Comparison of ENCODE assay signal across 8 cellular contexts in genomic region chr1:27342778-27343638, GRCh38. TPM values are rescaled to one million over a fixed set of nuclear protein-coding genes. Genes with fewer than 3 reads are reported as not detected.
DNase-seq lines count a peak whose midpoint lies in the region; ATAC-seq, FAIRE-seq and TF ChIP-seq lines count a peak whose summit lies in the region.

No MANE protein-coding gene starts in this region.

- peak overlapping the region; percentile 97 for H3K4me2 ChIP-seq in keratinocyte (ENCODE audit: control insufficient read depth, extremely low read depth, insufficient read depth, low read depth, low read length)

- peak overlapping the region; percentile 98 for H3K27ac ChIP-seq in RWPE1
- peak overlapping the region; percentile 87 for H3K27ac ChIP-seq in keratinocyte (ENCODE audit: control insufficient read depth, insufficient read depth, low read length)

- H3K27me3 ChIP-seq in keratinocyte (ENCODE audit: control insufficient read depth, extremely low read depth, insufficient read depth, low read length), result no peaks in the 10 kb centered on the region

- H3K9me3 ChIP-seq in keratinocyte (ENCODE audit: control insufficient read depth, low read depth, low read length), result no peaks in the 10 kb centered on the region

- peaks cover 4 to 9% of the 10 kb centered on the region in 2 experiments for H3K36me3 ChIP-seq in keratinocyte (ENCODE audit: control insufficient read depth in 2 of 2, extremely low read depth in 1 of 2, insufficient read depth in 2 of 2, low read length in 2 of 2)

- H3K27ac Mint-ChIP-seq in stimulated activated naive B cell treated with anti-CD40 and anti-IgM and Interleukin-4, amounts not matched to agents 10 μg/mL and 1 μg/mL and 100 μg/mL, for 72 hours, result peak overlapping the region; percentile 96

- H3K27me3 Mint-ChIP-seq in stimulated activated naive B cell treated with anti-CD40 and anti-IgM and Interleukin-4, amounts not matched to agents 10 μg/mL and 1 μg/mL and 100 μg/mL, for 72 hours, result no peaks in the 10 kb centered on the region

- H3K4me1 ChIP-seq in keratinocyte (ENCODE audit: control insufficient read depth, extremely low read depth, insufficient read depth, low read length), result peaks cover 35% of the 10 kb centered on the region

- FAIRE-seq in keratinocyte (lab: Jason Lieb, UNC), result peak; percentile 75

- H3K9me1 ChIP-seq in keratinocyte (ENCODE audit: control insufficient read depth, extremely low read depth, insufficient read depth, low read length), result no peaks in the 10 kb centered on the region

- no peaks in the 10 kb centered on the region for H3K9me3 Mint-ChIP-seq in stimulated activated naive B cell treated with anti-CD40 and anti-IgM and Interleukin-4, amounts not matched to agents 10 μg/mL and 1 μg/mL and 100 μg/mL, for 72 hours

- no peaks in the 10 kb centered on the region for H4K20me1 ChIP-seq in keratinocyte (ENCODE audit: control insufficient read depth, extremely low read depth, insufficient read depth, low read length)

- H3K4me3 Mint-ChIP-seq in stimulated activated naive B cell treated with anti-CD40 and anti-IgM and Interleukin-4, amounts not matched to agents 10 μg/mL and 1 μg/mL and 100 μg/mL, for 72 hours, result peak overlapping the region; percentile 86 to 89

- peaks cover 10% of the 10 kb centered on the region for H3K79me2 ChIP-seq in keratinocyte (ENCODE audit: control insufficient read depth, insufficient read depth, low read length)

- H3K4me1 Mint-ChIP-seq in stimulated activated naive B cell treated with anti-CD40 and anti-IgM and Interleukin-4, amounts not matched to agents 10 μg/mL and 1 μg/mL and 100 μg/mL, for 72 hours, result peaks cover 52 to 82% of the 10 kb centered on the region in 2 donors

- ATAC-seq in HG03108 (IDR thresholded peaks at IDR 0.05; ENCODE audit: unreplicated experiment), result peak; percentile 38
- ATAC-seq in stimulated activated naive B cell treated with anti-CD40 and anti-IgM and Interleukin-4, amounts not matched to agents 10 μg/mL and 1 μg/mL and 100 μg/mL, for 72 hours (replicated peaks), result peak; percentile 33 to 51
- no peak for ATAC-seq in HG02981 (IDR thresholded peaks at IDR 0.05; ENCODE audit: unreplicated experiment)
- ATAC-seq in HG03342 (IDR thresholded peaks at IDR 0.05; ENCODE audit: unreplicated experiment), result no peak

- POLR2A ChIA-PET in RWPE1 (lab: Yijun Ruan, JAX; ENCODE audit: low non-redundant PET), result interaction anchor here (0.6 to 1.4 kb wide), 7 partner anchors 8 to 301 kb away, joined by 3 to 11 read pairs (median 3); no protein-coding TSS in a partner anchor

- dilution Hi-C loops in keratinocyte (cut with MboI; ENCODE audit: extremely low pct_ligation_motif_present, low sequenced_read_pairs), result no loop called here

- peak overlapping the region; percentile 77 for H3K9ac ChIP-seq in keratinocyte (ENCODE audit: control insufficient read depth, extremely low read depth, insufficient read depth, low read length)

- CTCF ChIA-PET in RWPE1 (lab: Yijun Ruan, JAX), result interaction anchor here (0.7 to 1.6 kb wide), 6 partner anchors 10 to 246 kb away, joined by 3 to 9 read pairs (median 4); no protein-coding TSS in a partner anchor

- TF ChIP-seq CTCF in RWPE1 (conservative IDR thresholded peaks at IDR 0.05; ENCODE audit: low read depth) (no peak), keratinocyte (optimal IDR thresholded peaks at IDR 0.05 in 1 of 3, IDR thresholded peaks at IDR 0.05 in 1 of 3, conservative IDR thresholded peaks at IDR 0.05 in 1 of 3; ENCODE audit: extremely low read depth in 1 of 3, insufficient read depth in 2 of 3, low read length in 3 of 3) (peak in 1 of 3 experiments; percentile 3)

- H3K4me3 ChIP-seq in keratinocyte (ENCODE audit: control insufficient read depth in 2 of 3, extremely low read depth in 1 of 3, insufficient read depth in 2 of 3, low read depth in 1 of 3, low read length in 3 of 3), result peak overlapping the region; percentile 66 to 89 (median 77)

- peak overlapping the region; percentile 70 for H2AFZ ChIP-seq in keratinocyte (ENCODE audit: control insufficient read depth, low read length)

- peaks cover 20 to 31% of the 10 kb centered on the region in 2 donors for H3K36me3 Mint-ChIP-seq in stimulated activated naive B cell treated with anti-CD40 and anti-IgM and Interleukin-4, amounts not matched to agents 10 μg/mL and 1 μg/mL and 100 μg/mL, for 72 hours

- DNase-seq in CMK (ENCODE audit: low read depth) (peak; percentile 95), RWPE1 (ENCODE audit: low spot score) (peak; percentile 97), keratinocyte (ENCODE audit: low read depth, low spot score) (peak; percentile 90)
- peak; percentile 65 for DNase-seq in activated T-helper 9 cell treated with anti-CD3 and anti-CD28 coated beads, Interleukin-2, amount 50 U/mL, for 16 hours (ENCODE audit: low read depth)
- DNase-seq in stimulated activated naive B cell treated with anti-CD40 and anti-IgM and Interleukin-4, amounts not matched to agents 10 μg/mL and 1 μg/mL and 100 μg/mL, for 72 hours, result peak; percentile 55

RNA-seq across cellular contexts. Expression of gene SYTL1, which starts 1.2 kb away (rescaled TPM):
- 15.5 to 34.0 TPM (median 15.6 TPM) in 3 replicates for polyA plus RNA-seq in keratinocyte
- polyA plus RNA-seq in keratinocyte (2011; ENCODE audit: low read depth), result 29.4 TPM
- 5.3 and 15.1 TPM in 2 replicates for polyA plus RNA-seq in keratinocyte (2011; cell fraction: cytosol; rRNA removed)
- polyA plus RNA-seq in keratinocyte (2011; cell fraction: nucleus; rRNA removed), result 87.0 and 125 TPM in 2 replicates
- polyA plus RNA-seq in keratinocyte (2012; ENCODE audit: low replicate concordance), result 16.6 and 45.8 TPM in 2 replicates
- 6.7 to 17.0 TPM (median 14.7 TPM) in 3 replicates for polyA minus RNA-seq in keratinocyte
- polyA minus RNA-seq in keratinocyte (2011; cell fraction: cytosol; rRNA and poly(A)+ RNA removed), result 18.2 TPM
- 17.2 and 18.4 TPM in 2 replicates for polyA minus RNA-seq in keratinocyte (2011; cell fraction: nucleus; rRNA and poly(A)+ RNA removed)

RNA-seq across cellular contexts. Expression of gene TMEM222, which starts 21.0 kb away (rescaled TPM):
- 23.7 to 40.4 TPM (median 31.3 TPM) in 3 replicates for polyA plus RNA-seq in keratinocyte
- polyA plus RNA-seq in keratinocyte (2011; ENCODE audit: low read depth), result 13.3 TPM
- 26.2 and 37.3 TPM in 2 replicates for polyA plus RNA-seq in keratinocyte (2011; cell fraction: cytosol; rRNA removed)
- polyA plus RNA-seq in keratinocyte (2011; cell fraction: nucleus; rRNA removed), result 31.0 and 40.8 TPM in 2 replicates
- 26.1 and 38.1 TPM in 2 replicates for polyA plus RNA-seq in keratinocyte (2012; ENCODE audit: low replicate concordance)
- 37.5 to 70.7 TPM (median 37.8 TPM) in 3 replicates for polyA minus RNA-seq in keratinocyte
- 35.7 TPM for polyA minus RNA-seq in keratinocyte (2011; cell fraction: cytosol; rRNA and poly(A)+ RNA removed)
- 14.2 and 17.1 TPM in 2 replicates for polyA minus RNA-seq in keratinocyte (2011; cell fraction: nucleus; rRNA and poly(A)+ RNA removed)

RNA-seq across cellular contexts. Expression of gene MAP3K6, which starts 23.8 kb away (rescaled TPM):
- polyA plus RNA-seq in keratinocyte, result 13.4 to 19.3 TPM (median 16.7 TPM) in 3 replicates
- 38.7 TPM for polyA plus RNA-seq in keratinocyte (2011; ENCODE audit: low read depth)
- 6.8 and 10.8 TPM in 2 replicates for polyA plus RNA-seq in keratinocyte (2011; cell fraction: cytosol; rRNA removed)
- polyA plus RNA-seq in keratinocyte (2011; cell fraction: nucleus; rRNA removed), result 40.2 and 58.7 TPM in 2 replicates
- 33.3 and 36.1 TPM in 2 replicates for polyA plus RNA-seq in keratinocyte (2012; ENCODE audit: low replicate concordance)
- polyA minus RNA-seq in keratinocyte, result 18.5 to 49.4 TPM (median 19.1 TPM) in 3 replicates
- 18.6 TPM for polyA minus RNA-seq in keratinocyte (2011; cell fraction: cytosol; rRNA and poly(A)+ RNA removed)
- 24.6 and 25.2 TPM in 2 replicates for polyA minus RNA-seq in keratinocyte (2011; cell fraction: nucleus; rRNA and poly(A)+ RNA removed)

RNA-seq across cellular contexts. Expression of gene FCN3, which starts 31.6 kb away (rescaled TPM):
- polyA plus RNA-seq in keratinocyte, result 0.08 TPM in 1 of 3 replicates, not detected in the others
- polyA plus RNA-seq in keratinocyte (2011; ENCODE audit: low read depth), result not detected
- polyA plus RNA-seq in keratinocyte (2011; cell fraction: cytosol; rRNA removed), result not detected in 2 replicates
- 0.20 and 0.31 TPM in 2 replicates for polyA plus RNA-seq in keratinocyte (2011; cell fraction: nucleus; rRNA removed)
- polyA plus RNA-seq in keratinocyte (2012; ENCODE audit: low replicate concordance), result 0.39 TPM in 1 of 2 replicates, not detected in the other
- polyA minus RNA-seq in keratinocyte, result 0.22 TPM in 1 of 3 replicates, not detected in the others
- not detected for polyA minus RNA-seq in keratinocyte (2011; cell fraction: cytosol; rRNA and poly(A)+ RNA removed)
- not detected in 2 replicates for polyA minus RNA-seq in keratinocyte (2011; cell fraction: nucleus; rRNA and poly(A)+ RNA removed)

RNA-seq across cellular contexts. Expression of gene CD164L2, which starts 40.1 kb away (rescaled TPM):
- polyA plus RNA-seq in keratinocyte, result 2.6 to 5.9 TPM (median 2.7 TPM) in 3 replicates
- 1.1 TPM for polyA plus RNA-seq in keratinocyte (2011; ENCODE audit: low read depth)
- polyA plus RNA-seq in keratinocyte (2011; cell fraction: cytosol; rRNA removed), result 0.95 and 2.5 TPM in 2 replicates
- polyA plus RNA-seq in keratinocyte (2011; cell fraction: nucleus; rRNA removed), result 6.5 and 8.5 TPM in 2 replicates
- 3.7 and 6.7 TPM in 2 replicates for polyA plus RNA-seq in keratinocyte (2012; ENCODE audit: low replicate concordance)
- 1.4 to 4.5 TPM (median 1.7 TPM) in 3 replicates for polyA minus RNA-seq in keratinocyte
- polyA minus RNA-seq in keratinocyte (2011; cell fraction: cytosol; rRNA and poly(A)+ RNA removed), result not detected
- polyA minus RNA-seq in keratinocyte (2011; cell fraction: nucleus; rRNA and poly(A)+ RNA removed), result 0.39 and 1.3 TPM in 2 replicates

Comparison
In these comparisons a context has a peak if more than half of its experiments do, and no peak if none do; other contexts are left out.
1. ATAC-seq: peak in HG03108 (single experiment) and stimulated activated naive B cell treated with anti-CD40 and anti-IgM and Interleukin-4, amounts not matched to agents 10 μg/mL and 1 μg/mL and 100 μg/mL, for 72 hours (2 of 2); none in HG02981 (single experiment) and HG03342 (single experiment).
2. Peak in every context shown above with its lines, with median percentiles within 50 percentile points of each other: DNase-seq.